In the genomic region with DNA sequence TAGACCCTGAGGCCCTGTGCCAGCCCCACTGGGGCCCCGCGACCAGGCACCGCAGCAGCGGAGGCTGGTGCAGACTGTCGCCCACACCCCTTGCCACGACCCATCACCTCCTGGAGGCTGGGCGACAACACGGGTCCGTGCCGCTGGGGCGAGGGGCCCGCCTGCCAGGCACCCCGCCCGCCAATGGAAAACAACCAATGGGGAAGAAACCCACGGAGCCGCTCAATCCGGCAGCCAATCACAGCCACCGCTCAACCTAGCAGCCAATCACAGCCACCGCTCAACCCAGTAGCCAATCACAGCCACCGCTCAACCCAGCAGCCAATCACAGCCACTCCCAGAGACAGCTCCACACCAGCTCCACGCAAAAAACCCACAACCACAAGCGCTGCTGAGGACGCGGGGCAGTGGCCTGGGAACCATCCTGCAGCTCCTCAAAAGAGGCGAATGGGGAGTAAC, we compare ENCODE assay signal across 8 cellular contexts. TPM values are rescaled to one million over a fixed set of nuclear protein-coding genes. Genes with fewer than 3 reads are reported as not detected.
DNase-seq lines count a peak whose midpoint lies in the region; ATAC-seq, FAIRE-seq and TF ChIP-seq lines count a peak whose summit lies in the region.

No MANE protein-coding gene starts in this region.

- H4K8ac ChIP-seq in mesendoderm (ENCODE audit: low read depth, low read length) = no peak overlapping the region

- no peak overlapping the region for H3K18ac ChIP-seq in mesendoderm (ENCODE audit: low read length)

- no peak overlapping the region for H3K4me2 ChIP-seq in mesendoderm (ENCODE audit: low read length)

- no peaks in the 10 kb centered on the region for H3K9me3 ChIP-seq in RWPE2 (ENCODE audit: severe bottlenecking)

- intact Hi-C loops in CD14-positive monocyte (cut with micrococcal nuclease) = loop anchor here in 1 of 2 donors (5.0 kb wide), 1 partner anchor 39 kb away; a partner anchor contains a TSS

- no peak overlapping the region for H3K56ac ChIP-seq in mesendoderm (ENCODE audit: low read length)

- H3K9ac ChIP-seq in mesendoderm (ENCODE audit: low read length) = no peak overlapping the region

- H2BK120ac ChIP-seq in mesendoderm (ENCODE audit: low read depth, low read length) = no peak overlapping the region

- H3K36me3 ChIP-seq in RWPE2 (ENCODE audit: low read depth) = peaks cover 26% of the 10 kb centered on the region
- H3K36me3 ChIP-seq in mesendoderm (ENCODE audit: control insufficient read depth, insufficient read depth, low read length) = no peaks in the 10 kb centered on the region

- peak overlapping the region; percentile 39 to 82 for H3K4me3 Mint-ChIP-seq in CD14-positive monocyte
- H3K4me3 Mint-ChIP-seq in stimulated activated naive CD8-positive, alpha-beta T cell treated with anti-CD3 and anti-CD28 coated beads, Interleukin-15, Interleukin-2, amounts not matched to agents 100 ng/mL and 50 ng/mL, for 24 hours = peak overlapping the region; percentile 58

- peaks cover 0 to 5% (median 0%) of the 10 kb centered on the region in 3 donors for H3K27me3 Mint-ChIP-seq in CD14-positive monocyte (ENCODE audit: low read depth in 3 of 3)
- no peaks in the 10 kb centered on the region for H3K27me3 Mint-ChIP-seq in stimulated activated naive CD8-positive, alpha-beta T cell treated with anti-CD3 and anti-CD28 coated beads, Interleukin-15, Interleukin-2, amounts not matched to agents 100 ng/mL and 50 ng/mL, for 24 hours

- ATAC-seq in RWPE2 (ENCODE audit: low read depth) = no peak

- H2BK15ac ChIP-seq in mesendoderm (replicated peaks; ENCODE audit: low read depth) = no peak overlapping the region

- no peak overlapping the region for H2BK5ac ChIP-seq in mesendoderm (ENCODE audit: low read length)

- H3K4me1 ChIP-seq in RWPE2 (ENCODE audit: insufficient read depth, poor library complexity, severe bottlenecking) (peaks cover 6% of the 10 kb centered on the region), mesendoderm (ENCODE audit: control insufficient read depth, low read depth, low read length) (peaks cover 2% of the 10 kb centered on the region)

- H3K4me3 ChIP-seq in RWPE2 (ENCODE audit: severe bottlenecking) = no peak overlapping the region
- no peak overlapping the region for H3K4me3 ChIP-seq in mesendoderm (ENCODE audit: low read length)

- no peak overlapping the region for H3K23ac ChIP-seq in mesendoderm (ENCODE audit: low read length)

- TF ChIP-seq POLR2A in H54 (IDR thresholded peaks at IDR 0.05; ENCODE audit: low read depth, low read length) = no peak

- H3K4ac ChIP-seq in mesendoderm (ENCODE audit: low read depth, low read length) = no peak overlapping the region

- FAIRE-seq in H54 (lab: Jason Lieb, UNC) = no peak

- no peak overlapping the region for H4K5ac ChIP-seq in mesendoderm (ENCODE audit: low read length)

- no peak overlapping the region for H2AK5ac ChIP-seq in mesendoderm (ENCODE audit: low read length)

- peak overlapping the region; percentile 74 to 94 (median 88) for H3K27ac Mint-ChIP-seq in CD14-positive monocyte
- peak overlapping the region; percentile 81 for H3K27ac Mint-ChIP-seq in stimulated activated naive CD8-positive, alpha-beta T cell treated with anti-CD3 and anti-CD28 coated beads, Interleukin-15, Interleukin-2, amounts not matched to agents 100 ng/mL and 50 ng/mL, for 24 hours

- no peak for DNase-seq in CD14-positive monocyte (ENCODE audit: low spot score)
- peak; percentile 65 for DNase-seq in H54 (ENCODE audit: insufficient read length, low spot score)
- DNase-seq in RWPE2 (ENCODE audit: low spot score) = no peak
- DNase-seq in activated gamma-delta T cell treated with anti-CD3 and anti-CD28 coated beads, Interleukin-2, amount 50 U/mL, for 16 hours (ENCODE audit: low read depth) = peak; percentile 55
- DNase-seq in mesendoderm = peak; percentile 71
- DNase-seq in amygdala (lab: John Stamatoyannopoulos, UW) = no peak
- no peak for DNase-seq in cerebellar nuclear complex (lab: John Stamatoyannopoulos, UW)

- peaks cover 39% of the 10 kb centered on the region for H3K4me1 Mint-ChIP-seq in CD14-positive monocyte
- peaks cover 31% of the 10 kb centered on the region for H3K4me1 Mint-ChIP-seq in stimulated activated naive CD8-positive, alpha-beta T cell treated with anti-CD3 and anti-CD28 coated beads, Interleukin-15, Interleukin-2, amounts not matched to agents 100 ng/mL and 50 ng/mL, for 24 hours (ENCODE audit: low read depth)

- H3K27me3 ChIP-seq in RWPE2 (ENCODE audit: insufficient read depth, poor library complexity, severe bottlenecking) (no peaks in the 10 kb centered on the region), mesendoderm (ENCODE audit: insufficient read depth, low read length, poor library complexity) (no peaks in the 10 kb centered on the region)

- no peaks in the 10 kb centered on the region for H3K79me2 ChIP-seq in mesendoderm (ENCODE audit: control insufficient read depth, insufficient read depth, low read length)

- WGBS in mesendoderm (ENCODE audit: extremely low coverage, insufficient coverage, low lambda C conversion rate) = no CpG with 5 or more reads among the region's 25 CpGs

- peaks cover 26 to 49% of the 10 kb centered on the region in 2 donors for H3K36me3 Mint-ChIP-seq in CD14-positive monocyte
- no peaks in the 10 kb centered on the region for H3K36me3 Mint-ChIP-seq in stimulated activated naive CD8-positive, alpha-beta T cell treated with anti-CD3 and anti-CD28 coated beads, Interleukin-15, Interleukin-2, amounts not matched to agents 100 ng/mL and 50 ng/mL, for 24 hours (ENCODE audit: low read depth)

- peaks cover 7% of the 10 kb centered on the region for H3K79me1 ChIP-seq in mesendoderm (ENCODE audit: low read length)

- H3K27ac ChIP-seq in RWPE2 (ENCODE audit: poor library complexity, severe bottlenecking) (peak overlapping the region; percentile 79), mesendoderm (ENCODE audit: low read depth, low read length) (no peak overlapping the region)

- TF ChIP-seq CTCF in CD14-positive monocyte (IDR thresholded peaks at IDR 0.05) = no peak
- no peak for TF ChIP-seq CTCF in RWPE2 (IDR thresholded peaks at IDR 0.05; ENCODE audit: poor library complexity, severe bottlenecking)

- peaks cover 0 to 5% (median 2%) of the 10 kb centered on the region in 7 donors for H3K9me3 Mint-ChIP-seq in CD14-positive monocyte
- H3K9me3 Mint-ChIP-seq in stimulated activated naive CD8-positive, alpha-beta T cell treated with anti-CD3 and anti-CD28 coated beads, Interleukin-15, Interleukin-2, amounts not matched to agents 100 ng/mL and 50 ng/mL, for 24 hours = no peaks in the 10 kb centered on the region

RNA-seq across cellular contexts. Expression of a gene that starts 29.7 kb away (rescaled TPM):
- polyA plus RNA-seq in CD14-positive monocyte = 100 to 1,000 TPM; 459 to 508 TPM
- polyA plus RNA-seq in mesendoderm (2013, experiment 1 of 2) = 395 TPM
- polyA plus RNA-seq in mesendoderm (2013, experiment 2 of 2) = 398 TPM

RNA-seq across cellular contexts. Expression of a gene that starts 38.3 kb away (rescaled TPM):
- polyA plus RNA-seq in CD14-positive monocyte = 100 to 1,000 TPM; 195 to 222 TPM
- 206 TPM for polyA plus RNA-seq in mesendoderm (2013, experiment 1 of 2)
- 211 TPM for polyA plus RNA-seq in mesendoderm (2013, experiment 2 of 2)

RNA-seq across cellular contexts. Expression of a gene that starts 40.6 kb away (rescaled TPM):
- polyA plus RNA-seq in CD14-positive monocyte = 1 to 10 TPM in 1 of 2 donors, under 1 TPM in 1; 0.71 to 2.6 TPM
- polyA plus RNA-seq in mesendoderm (2013, experiment 1 of 2) = 16.7 TPM
- polyA plus RNA-seq in mesendoderm (2013, experiment 2 of 2) = 15.3 TPM

Comparison
In these comparisons a context has a peak if more than half of its experiments do, and no peak if none do; other contexts are left out.
1. DNase-seq: peak in H54 (single experiment), activated gamma-delta T cell treated with anti-CD3 and anti-CD28 coated beads, Interleukin-2, amount 50 U/mL, for 16 hours (single experiment) and mesendoderm (single experiment); none in CD14-positive monocyte (single experiment), RWPE2 (single experiment), amygdala (0 of 56) and cerebellar nuclear complex (0 of 2).